ENCODE assay signal across 27 cellular contexts in the genomic region with DNA sequence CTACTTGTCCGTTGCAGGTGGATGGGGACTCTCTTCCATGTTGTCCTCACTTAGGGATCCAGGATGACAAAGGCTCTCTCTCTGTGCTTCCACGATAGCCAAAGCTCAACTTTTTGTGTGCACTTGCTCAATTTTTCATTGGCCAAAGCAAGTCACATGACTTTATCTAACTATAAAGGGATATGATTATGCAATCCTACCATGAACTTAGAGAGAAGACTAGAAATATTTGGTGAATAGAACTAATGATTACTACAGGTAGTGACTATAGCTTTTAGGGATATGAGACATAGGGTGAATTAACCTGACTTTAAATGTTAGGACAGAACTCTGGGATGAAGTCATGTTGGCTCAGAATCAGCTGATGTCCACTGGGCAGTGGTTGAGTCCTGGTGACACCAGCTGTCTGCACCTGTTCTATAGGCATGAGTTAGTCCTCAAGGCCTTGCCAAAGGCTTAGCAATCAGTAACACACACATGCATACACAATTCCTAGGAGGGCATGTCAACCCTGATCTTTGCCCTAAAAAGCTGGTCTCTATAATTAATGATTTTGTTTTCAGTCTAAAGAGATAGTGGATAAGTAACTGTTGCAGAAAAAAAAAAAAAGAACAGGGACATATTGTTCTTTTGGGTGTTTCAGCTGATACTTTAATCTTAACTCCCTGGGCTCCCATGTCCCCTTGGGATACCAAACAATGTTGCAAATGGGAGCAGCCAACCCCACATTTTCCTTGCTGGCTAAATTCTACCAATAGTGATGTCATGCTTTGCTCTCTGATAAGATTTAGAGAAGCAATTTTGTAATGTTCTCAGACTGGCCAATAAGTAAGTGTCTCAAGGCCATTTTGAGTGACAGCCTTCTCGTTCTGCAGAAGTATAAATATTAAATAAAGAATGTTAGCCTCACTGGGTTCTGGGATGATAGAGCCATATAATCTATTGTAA. TPM values are rescaled to one million over a fixed set of nuclear protein-coding genes. Genes with fewer than 3 reads are reported as not detected.
A peak's percentile ranks its signal among the peaks of the same experiment; 100 is the strongest.
DNase-seq lines count a peak whose midpoint lies in the region; ATAC-seq and TF ChIP-seq lines count a peak whose summit lies in the region.
"Had no signal": no experiment of that assay in that cellular context is flagged by ENCODE, and none has a peak within 500 bp of the region (broad histone marks: within the 10 kb centered on the region; RNA-seq: fewer than 3 reads in every experiment).

No MANE protein-coding gene starts in this region.

- H3K9me3 ChIP-seq in subcutaneous abdominal adipose tissue (ENCODE audit: control insufficient read depth in 5 of 5, low read length in 5 of 5) (no peaks in the 10 kb centered on the region), SK-N-SH (no peaks in the 10 kb centered on the region)
- H3K9me3 ChIP-seq: adrenal gland, gastroesophageal sphincter, tibial nerve had no signal

- no peaks in the 10 kb centered on the region for H3K27me3 ChIP-seq in subcutaneous abdominal adipose tissue (ENCODE audit: control insufficient read depth in 5 of 5, insufficient read depth in 4 of 5, low read length in 5 of 5)
- no peaks in the 10 kb centered on the region for H3K27me3 ChIP-seq in SK-N-SH (ENCODE audit: insufficient read depth)
- H3K27me3 ChIP-seq: adrenal gland, gastroesophageal sphincter, tibial nerve had no signal

- H2AFZ ChIP-seq in SK-N-SH (ENCODE audit: low read depth) = no peak overlapping the region

- no peaks in the 10 kb centered on the region for H3K9me3 Mint-ChIP-seq in activated CD8-positive, alpha-beta memory T cell treated with anti-CD3 and anti-CD28 coated beads, Interleukin-2, amount 10 ng/mL, durations not matched to agents 7 days and 5 days (ENCODE audit: low read depth)
- H3K9me3 Mint-ChIP-seq: activated T-cell treated with anti-CD3 and anti-CD28 coated beads, Interleukin-2, amount 50 U/mL, for 4 hours; brain; CD8-positive, alpha-beta T cell; stimulated activated naive CD8-positive, alpha-beta T cell treated with anti-CD3 and anti-CD28 coated beads, Interleukin-15, amount 100 ng/mL, for 72 hours; T-helper 1 cell treated with Interleukin-12 subunit alpha and Interleukin-12 subunit beta and Interleukin-4 antibody, amounts not matched to agents 30 μg/mL and 1 μg/mL, for 36 hours had no signal

- H3K4me2 ChIP-seq in SK-N-SH = no peak overlapping the region

- TF ChIP-seq CTCF in fibroblast of the aortic adventitia (IDR thresholded peaks at IDR 0.05; ENCODE audit: insufficient read depth, low read length) = no peak
- TF ChIP-seq CTCF in SK-N-SH (IDR thresholded peaks at IDR 0.05) = no peak

- peak overlapping the region; percentile 20 for H3K27ac ChIP-seq in subcutaneous abdominal adipose tissue (ENCODE audit: low read depth, low read length)
- H3K27ac ChIP-seq in SK-N-SH (ENCODE audit: low read depth in 2 of 2, low read length in 1 of 2) = no peak overlapping the region
- H3K27ac ChIP-seq: adrenal gland, gastroesophageal sphincter, HL-60, tibial nerve had no signal

- no peaks in the 10 kb centered on the region for H4K20me1 ChIP-seq in SK-N-SH (ENCODE audit: insufficient read depth)

- H3K4me1 Mint-ChIP-seq in activated CD8-positive, alpha-beta memory T cell treated with anti-CD3 and anti-CD28 coated beads, Interleukin-2, amount 10 ng/mL, durations not matched to agents 7 days and 5 days = peaks cover 6% of the 10 kb centered on the region

- no peak overlapping the region for H3K9ac ChIP-seq in subcutaneous abdominal adipose tissue (ENCODE audit: low read length in 5 of 5)
- no peak overlapping the region for H3K9ac ChIP-seq in SK-N-SH

- no peaks in the 10 kb centered on the region for H3K9me2 ChIP-seq in SK-N-SH

- DNase-seq in activated CD8-positive, alpha-beta memory T cell treated with anti-CD3 and anti-CD28 coated beads for 24 hours = peak; percentile 1
- no peak for DNase-seq in activated CD8-positive, alpha-beta memory T cell treated with anti-CD3 and anti-CD28 coated beads, Interleukin-2, amount 10 ng/mL, durations not matched to agents 7 days and 5 days
- DNase-seq in MV-4-11 (lab: John Stamatoyannopoulos, UW) = peak; percentile 15
- peak; percentile 34 for DNase-seq in fibroblast of the aortic adventitia (ENCODE audit: low read depth)
- DNase-seq in SK-N-SH = no peak
- DNase-seq: activated CD4-positive, alpha-beta T cell treated with anti-CD3 and anti-CD28 coated beads for 36 hours; activated T-cell treated with anti-CD3 and anti-CD28 coated beads, Interleukin-2, amount 50 U/mL, for 4 hours; CD8-positive, alpha-beta T cell; DMS 273 treated with DMSO at 0.1 percent for 48 hours; effector CD8-positive, alpha-beta T cell; erythroblast; hypothalamus; NCI-H146; NCI-H510A; NK-92 treated with Interleukin-12 subunit alpha and Interleukin-12 subunit beta, amount 100 ng/mL, for 24 hours; posterior cingulate gyrus; stimulated activated naive CD8-positive, alpha-beta T cell treated with anti-CD3 and anti-CD28 coated beads, Interleukin-15, amount 100 ng/mL, for 72 hours had no signal

- H3K4me1 ChIP-seq in subcutaneous abdominal adipose tissue (ENCODE audit: control insufficient read depth in 5 of 5, insufficient read depth in 5 of 5, low read length in 5 of 5) (peaks cover 0 to 18% (median 15%) of the 10 kb centered on the region in 5 donors), SK-N-SH (ENCODE audit: control insufficient read depth in 1 of 2, insufficient read depth in 2 of 2, low read depth in 1 of 2, low read length in 1 of 2) (peaks cover 4 to 15% of the 10 kb centered on the region in 2 experiments; a peak in 3 of 4 replicates)
- H3K4me1 ChIP-seq: tibial nerve had no signal

- no peak overlapping the region for H3K27ac Mint-ChIP-seq in activated CD8-positive, alpha-beta memory T cell treated with anti-CD3 and anti-CD28 coated beads, Interleukin-2, amount 10 ng/mL, durations not matched to agents 7 days and 5 days
- H3K27ac Mint-ChIP-seq: activated CD4-positive, alpha-beta T cell treated with anti-CD3 and anti-CD28 coated beads for 36 hours; CD8-positive, alpha-beta T cell; stimulated activated naive CD8-positive, alpha-beta T cell treated with anti-CD3 and anti-CD28 coated beads, Interleukin-15, amount 100 ng/mL, for 72 hours; T-helper 1 cell treated with Interleukin-12 subunit alpha and Interleukin-12 subunit beta and Interleukin-4 antibody, amounts not matched to agents 30 μg/mL and 1 μg/mL, for 36 hours had no signal

- H3K36me3 ChIP-seq in subcutaneous abdominal adipose tissue (ENCODE audit: control insufficient read depth in 5 of 5, insufficient read depth in 5 of 5, low read length in 5 of 5) (no peaks in the 10 kb centered on the region), SK-N-SH (replicated peaks in 1 of 2; ENCODE audit: control insufficient read depth in 1 of 2, insufficient read depth in 2 of 2, low read length in 1 of 2) (no peaks in the 10 kb centered on the region)
- H3K36me3 ChIP-seq: adrenal gland, gastroesophageal sphincter, tibial nerve had no signal

- no peak for TF ChIP-seq EP300 in SK-N-SH (IDR thresholded peaks at IDR 0.05; ENCODE audit: borderline replicate concordance in 1 of 2, low read depth in 1 of 2, low read length in 1 of 2)

- no peak for ATAC-seq in activated CD8-positive, alpha-beta memory T cell treated with anti-CD3 and anti-CD28 coated beads, Interleukin-2, amount 10 ng/mL, durations not matched to agents 7 days and 5 days
- ATAC-seq in GM18907 (IDR thresholded peaks at IDR 0.05; ENCODE audit: unreplicated experiment) = no peak
- ATAC-seq in HG03175 (IDR thresholded peaks at IDR 0.05; ENCODE audit: unreplicated experiment) = no peak
- ATAC-seq: activated CD4-positive, alpha-beta T cell treated with anti-CD3 and anti-CD28 coated beads for 36 hours; activated T-cell treated with anti-CD3 and anti-CD28 coated beads, Interleukin-2, amount 50 U/mL, for 4 hours; CD8-positive, alpha-beta T cell; gastroesophageal sphincter; Panc1; stimulated activated naive CD8-positive, alpha-beta T cell treated with anti-CD3 and anti-CD28 coated beads, Interleukin-15, amount 100 ng/mL, for 72 hours had no signal

- H3K36me3 Mint-ChIP-seq in activated CD8-positive, alpha-beta memory T cell treated with anti-CD3 and anti-CD28 coated beads, Interleukin-2, amount 10 ng/mL, durations not matched to agents 7 days and 5 days = no peaks in the 10 kb centered on the region
- H3K36me3 Mint-ChIP-seq: brain; CD8-positive, alpha-beta T cell had no signal

- POLR2A ChIA-PET in SK-N-SH (lab: Yijun Ruan, JAX) = no interaction called here

- no peak overlapping the region for H3K4me3 ChIP-seq in fibroblast of the aortic adventitia (ENCODE audit: low read depth, low read length)
- no peak overlapping the region for H3K4me3 ChIP-seq in subcutaneous abdominal adipose tissue (ENCODE audit: low read depth in 1 of 5, low read length in 5 of 5)
- H3K4me3 ChIP-seq in SK-N-SH (ENCODE audit: low read depth in 2 of 2, low read length in 1 of 2) = no peak overlapping the region
- H3K4me3 ChIP-seq: adrenal gland, gastroesophageal sphincter, tibial nerve had no signal

- no peak overlapping the region for H3K4me3 Mint-ChIP-seq in activated CD8-positive, alpha-beta memory T cell treated with anti-CD3 and anti-CD28 coated beads, Interleukin-2, amount 10 ng/mL, durations not matched to agents 7 days and 5 days
- H3K4me3 Mint-ChIP-seq: activated CD4-positive, alpha-beta T cell treated with anti-CD3 and anti-CD28 coated beads for 36 hours; activated T-cell treated with anti-CD3 and anti-CD28 coated beads, Interleukin-2, amount 50 U/mL, for 4 hours; brain; CD8-positive, alpha-beta T cell; stimulated activated naive CD8-positive, alpha-beta T cell treated with anti-CD3 and anti-CD28 coated beads, Interleukin-15, amount 100 ng/mL, for 72 hours; T-helper 1 cell treated with Interleukin-12 subunit alpha and Interleukin-12 subunit beta and Interleukin-4 antibody, amounts not matched to agents 30 μg/mL and 1 μg/mL, for 36 hours had no signal

- H3F3A ChIP-seq in SK-N-SH (replicated peaks; ENCODE audit: insufficient read depth) = no peaks in the 10 kb centered on the region

- H3K79me2 ChIP-seq in SK-N-SH (ENCODE audit: insufficient read depth) = no peaks in the 10 kb centered on the region

- TF ChIP-seq RAD21 in SK-N-SH (IDR thresholded peaks at IDR 0.05; ENCODE audit: low read length) = no peak

- peaks cover 15% of the 10 kb centered on the region for H3K27me3 Mint-ChIP-seq in activated CD8-positive, alpha-beta memory T cell treated with anti-CD3 and anti-CD28 coated beads, Interleukin-2, amount 10 ng/mL, durations not matched to agents 7 days and 5 days
- H3K27me3 Mint-ChIP-seq: activated CD4-positive, alpha-beta T cell treated with anti-CD3 and anti-CD28 coated beads for 36 hours had no signal

- 73% methylated on average over 3 of the region's 3 CpGs for WGBS in SK-N-SH (ENCODE audit: low lambda C conversion rate)

- CTCF ChIA-PET in activated CD8-positive, alpha-beta memory T cell treated with anti-CD3 and anti-CD28 coated beads, Interleukin-2, amount 10 ng/mL, durations not matched to agents 7 days and 5 days (lab: Charles Lee) = interaction anchor here (1.3 kb wide), 1 partner anchor 15 kb away, joined by 5 read pairs; no protein-coding TSS in a partner anchor
- CTCF ChIA-PET in SK-N-SH (lab: Yijun Ruan, JAX) = interaction anchor here (5.0 kb wide), 1 partner anchor 14 kb away, joined by 26 read pairs; a partner anchor contains a TSS

RNA-seq across cellular contexts. Expression of a gene that starts 12.5 kb away (rescaled TPM):
- 10 to 100 TPM; 32.2 to 45.8 TPM for total RNA-seq in activated CD8-positive, alpha-beta memory T cell treated with anti-CD3 and anti-CD28 coated beads, Interleukin-2, amount 10 ng/mL, durations not matched to agents 7 days and 5 days
- total RNA-seq in fibroblast of the aortic adventitia (ENCODE audit: low replicate concordance) = 20.0 and 35.4 TPM in 2 replicates
- polyA plus RNA-seq in SK-N-SH (2012; rRNA removed) = 13.5 and 15.1 TPM in 2 replicates
- 11.1 and 12.9 TPM in 2 replicates for polyA plus RNA-seq in SK-N-SH (2012; cell fraction: cytosol; rRNA removed)
- 11.8 and 13.6 TPM in 2 replicates for polyA plus RNA-seq in SK-N-SH (2012; cell fraction: nucleus; rRNA removed)

Comparison
In these comparisons a context has a peak if more than half of its experiments do, and no peak if none do; other contexts are left out.
1. DNase-seq: peak in activated CD8-positive, alpha-beta memory T cell treated with anti-CD3 and anti-CD28 coated beads for 24 hours (single experiment), MV-4-11 (single experiment) and fibroblast of the aortic adventitia (single experiment); none in activated CD8-positive, alpha-beta memory T cell treated with anti-CD3 and anti-CD28 coated beads, Interleukin-2, amount 10 ng/mL, durations not matched to agents 7 days and 5 days (single experiment) and SK-N-SH (single experiment).